8 cellular contexts compared by ENCODE assay signal in the genomic region with DNA sequence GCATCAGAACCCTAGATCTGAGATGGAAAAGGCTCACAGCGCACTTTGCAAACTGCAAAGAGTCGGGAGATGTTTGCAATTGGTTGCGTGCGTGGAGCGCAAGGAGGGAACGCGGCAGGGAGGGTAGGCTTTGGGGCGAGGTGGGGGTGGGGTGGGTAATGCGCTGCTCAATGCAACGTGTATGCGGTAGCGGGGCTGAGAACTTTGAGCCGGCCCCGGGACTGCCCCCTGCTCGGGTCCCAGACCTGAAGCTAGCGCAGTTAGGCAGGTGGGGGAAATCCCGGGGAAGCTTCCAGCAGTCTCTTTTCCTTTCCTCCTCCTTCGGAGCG. TPM values are rescaled to one million over a fixed set of nuclear protein-coding genes. Genes with fewer than 3 reads are reported as not detected.
A peak's percentile ranks its signal among the peaks of the same experiment; 100 is the strongest.
DNase-seq lines count a peak whose midpoint lies in the region; ATAC-seq and TF ChIP-seq lines count a peak whose summit lies in the region.

No MANE protein-coding gene starts in this region.

- H3K79me2 ChIP-seq in hepatocyte: no peaks in the 10 kb centered on the region

- ATAC-seq in HG03439 (IDR thresholded peaks at IDR 0.05; ENCODE audit: unreplicated experiment): peak; percentile 32
- ATAC-seq in stimulated activated effector memory CD8-positive, alpha-beta T cell treated with anti-CD3 and anti-CD28 coated beads, Interleukin-12 subunit alpha, Interleukin-12 subunit beta, amount 100 ng/mL, for 72 hours: peak; percentile 59

- no peak for TF ChIP-seq CTCF in hepatocyte (IDR thresholded peaks at IDR 0.05; ENCODE audit: poor library complexity)

- H3K4me3 Mint-ChIP-seq in activated naive CD8-positive, alpha-beta T cell: peak overlapping the region; percentile 90
- peak overlapping the region; percentile 91 for H3K4me3 Mint-ChIP-seq in stimulated activated effector memory CD8-positive, alpha-beta T cell treated with anti-CD3 and anti-CD28 coated beads, Interleukin-12 subunit alpha, Interleukin-12 subunit beta, amount 100 ng/mL, for 72 hours

- H4K20me1 ChIP-seq in hepatocyte (ENCODE audit: insufficient read depth, poor library complexity, severe bottlenecking): no peaks in the 10 kb centered on the region

- H2AFZ ChIP-seq in hepatocyte: peak overlapping the region; percentile 25

- peaks cover 7% of the 10 kb centered on the region for H3K4me1 ChIP-seq in hepatocyte (ENCODE audit: insufficient read depth)

- peak overlapping the region; percentile 91 for H3K27ac ChIP-seq in hepatocyte

- H3K4me3 ChIP-seq in hepatocyte: peak overlapping the region; percentile 90

- H3K27me3 ChIP-seq in hepatocyte: peaks cover 16% of the 10 kb centered on the region

- peak; percentile 35 for DNase-seq in NCI-H2196 (lab: John Stamatoyannopoulos, UW; ENCODE audit: unreplicated experiment)
- DNase-seq in NCI-H2196 treated with DMSO at 0.1 percent for 48 hours (lab: John Stamatoyannopoulos, UW; ENCODE audit: unreplicated experiment): no peak
- DNase-seq in hepatocyte (ENCODE audit: low spot score): no peak
- DNase-seq in stimulated activated effector memory CD8-positive, alpha-beta T cell treated with anti-CD3 and anti-CD28 coated beads, Interleukin-12 subunit alpha, Interleukin-12 subunit beta, amount 100 ng/mL, for 72 hours (ENCODE audit: low spot score in 2 of 2): no peak
- DNase-seq in stimulated activated CD4-positive, alpha-beta T cell treated with anti-CD3 and anti-CD28 coated beads, Interleukin-4, amount 100 ng/mL, for 24 hours: no peak
- no peak for DNase-seq in NCI-H146 treated with DMSO at 0.1 percent for 48 hours (lab: John Stamatoyannopoulos, UW; ENCODE audit: unreplicated experiment)

- peaks cover 35% of the 10 kb centered on the region for H3K4me1 Mint-ChIP-seq in activated naive CD8-positive, alpha-beta T cell (ENCODE audit: low read depth)
- peaks cover 54% of the 10 kb centered on the region for H3K4me1 Mint-ChIP-seq in stimulated activated effector memory CD8-positive, alpha-beta T cell treated with anti-CD3 and anti-CD28 coated beads, Interleukin-12 subunit alpha, Interleukin-12 subunit beta, amount 100 ng/mL, for 72 hours

- peak overlapping the region; percentile 96 for H3K4me2 ChIP-seq in hepatocyte

- no peaks in the 10 kb centered on the region for H3K27me3 Mint-ChIP-seq in activated naive CD8-positive, alpha-beta T cell

- no peaks in the 10 kb centered on the region for H3K9me3 Mint-ChIP-seq in activated naive CD8-positive, alpha-beta T cell (ENCODE audit: low read depth)
- no peaks in the 10 kb centered on the region for H3K9me3 Mint-ChIP-seq in stimulated activated effector memory CD8-positive, alpha-beta T cell treated with anti-CD3 and anti-CD28 coated beads, Interleukin-12 subunit alpha, Interleukin-12 subunit beta, amount 100 ng/mL, for 72 hours

- H3K36me3 Mint-ChIP-seq in activated naive CD8-positive, alpha-beta T cell: peaks cover 7% of the 10 kb centered on the region
- peaks cover 69% of the 10 kb centered on the region for H3K36me3 Mint-ChIP-seq in stimulated activated effector memory CD8-positive, alpha-beta T cell treated with anti-CD3 and anti-CD28 coated beads, Interleukin-12 subunit alpha, Interleukin-12 subunit beta, amount 100 ng/mL, for 72 hours

- H3K9me2 ChIP-seq in hepatocyte (replicated peaks; ENCODE audit: insufficient read depth): no peaks in the 10 kb centered on the region

- 2% methylated on average over 14 of the region's 19 CpGs for WGBS in hepatocyte (ENCODE audit: low lambda C conversion rate, missing lambda C conversion rate)

- peak overlapping the region; percentile 91 for H3K27ac Mint-ChIP-seq in activated naive CD8-positive, alpha-beta T cell
- peak overlapping the region; percentile 98 for H3K27ac Mint-ChIP-seq in stimulated activated effector memory CD8-positive, alpha-beta T cell treated with anti-CD3 and anti-CD28 coated beads, Interleukin-12 subunit alpha, Interleukin-12 subunit beta, amount 100 ng/mL, for 72 hours

- no peaks in the 10 kb centered on the region for H3K9me3 ChIP-seq in hepatocyte (ENCODE audit: low read depth)

- H3K36me3 ChIP-seq in hepatocyte (replicated peaks; ENCODE audit: insufficient read depth, low read depth): no peaks in the 10 kb centered on the region

RNA-seq across cellular contexts. Expression of gene FOSB, which starts 1.0 kb away (rescaled TPM):
- total RNA-seq in hepatocyte: 37.9 and 73.1 TPM in 2 replicates
- polyA plus RNA-seq in hepatocyte: 114 and 168 TPM in 2 replicates

RNA-seq across cellular contexts. Expression of gene RTN2, which starts 28.1 kb away (rescaled TPM):
- total RNA-seq in hepatocyte: 3.4 and 7.8 TPM in 2 replicates
- 12.2 and 14.8 TPM in 2 replicates for polyA plus RNA-seq in hepatocyte

RNA-seq across cellular contexts. Expression of gene PPM1N, which starts 29.5 kb away (rescaled TPM):
- 0.40 and 1.9 TPM in 2 replicates for total RNA-seq in hepatocyte
- polyA plus RNA-seq in hepatocyte: 0.59 and 1.4 TPM in 2 replicates

RNA-seq across cellular contexts. Expression of gene VASP, which starts 38.5 kb away (rescaled TPM):
- total RNA-seq in hepatocyte: 57.3 and 68.9 TPM in 2 replicates
- polyA plus RNA-seq in hepatocyte: 86.0 and 92.6 TPM in 2 replicates

RNA-seq across cellular contexts. Expression of gene ERCC1, which starts 45.0 kb away (rescaled TPM):
- 42.5 and 51.0 TPM in 2 replicates for total RNA-seq in hepatocyte
- polyA plus RNA-seq in hepatocyte: 66.7 and 72.8 TPM in 2 replicates
